Comparison of ENCODE assay signal across 8 cellular contexts in the genomic region with DNA sequence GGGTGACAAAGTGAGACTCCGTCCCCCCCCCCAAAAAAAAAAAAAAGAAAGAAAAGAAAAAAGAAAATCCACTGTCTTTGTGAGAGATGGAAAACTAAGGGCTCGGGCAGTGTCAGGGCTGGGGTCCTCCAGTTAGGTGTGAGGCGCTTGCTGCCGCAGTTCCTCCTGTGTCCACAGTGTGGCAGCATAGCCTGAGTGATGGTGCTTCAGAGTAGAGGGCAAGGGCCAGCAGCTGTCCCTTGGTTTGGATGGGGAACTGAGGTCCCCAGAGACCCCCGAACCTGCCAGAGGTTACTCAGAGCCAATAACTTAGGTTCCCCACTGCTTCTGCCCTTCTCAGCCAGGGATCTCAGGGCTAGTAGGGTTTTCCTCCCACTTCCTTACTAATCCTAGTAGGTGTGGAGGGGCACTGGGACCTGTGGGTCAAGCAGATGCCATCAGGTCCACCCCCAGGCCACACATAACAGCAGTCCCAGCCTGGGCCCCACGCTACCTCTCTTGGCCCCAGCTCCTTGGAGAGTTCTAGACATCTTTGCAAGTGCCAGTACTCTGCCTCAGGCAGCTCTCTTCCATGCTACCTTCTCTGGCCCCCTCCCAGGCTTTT. TPM values are rescaled to one million over a fixed set of nuclear protein-coding genes. Genes with fewer than 3 reads are reported as not detected.
A peak's percentile ranks its signal among the peaks of the same experiment; 100 is the strongest.
DNase-seq lines count a peak whose midpoint lies in the region; ATAC-seq and TF ChIP-seq lines count a peak whose summit lies in the region.

No MANE protein-coding gene starts in this region.

- H3K4me1 ChIP-seq in foreskin keratinocyte (no peaks in the 10 kb centered on the region), tibial artery (peaks cover 0 to 9% (median 4%) of the 10 kb centered on the region in 4 donors)

- H3K27ac ChIP-seq in foreskin keratinocyte (no peak overlapping the region), tibial artery (no peak overlapping the region)

- H3K36me3 ChIP-seq in tibial artery = peaks cover 0 to 2% (median 0%) of the 10 kb centered on the region in 3 donors

- no peak overlapping the region for H3K27ac Mint-ChIP-seq in activated T-helper 2 cell treated with anti-CD3 and anti-CD28 coated beads, Interferon-gamma antibody, Interleukin-2, Interleukin-4, amounts not matched to agents 10 μg/mL and 5 μg/mL and 100 μg/mL, durations not matched to agents 14 hours and 24 hours and 36 hours

- no peaks in the 10 kb centered on the region for H3K9me3 ChIP-seq in tibial artery

- peak; percentile 49 for DNase-seq in CMK (ENCODE audit: low read depth)
- peak; percentile 78 for DNase-seq in HK-2 (ENCODE audit: unreplicated experiment)
- DNase-seq in RPMI8226 = peak; percentile 83
- DNase-seq in activated T-helper 2 cell treated with anti-CD3 and anti-CD28 coated beads, Interferon-gamma antibody, Interleukin-2, Interleukin-4, amounts not matched to agents 10 μg/mL and 5 μg/mL and 100 μg/mL, durations not matched to agents 14 hours and 24 hours and 36 hours (ENCODE audit: low spot score) = peak; percentile 65
- DNase-seq in foreskin keratinocyte = peak in 1 of 2 donors; percentile 17
- peak; percentile 84 for DNase-seq in omental fat pad (ENCODE audit: low spot score)
- DNase-seq in tibial artery = peak; percentile 78 to 83

- no peaks in the 10 kb centered on the region for H3K36me3 Mint-ChIP-seq in activated T-helper 2 cell treated with anti-CD3 and anti-CD28 coated beads, Interferon-gamma antibody, Interleukin-2, Interleukin-4, amounts not matched to agents 10 μg/mL and 5 μg/mL and 100 μg/mL, durations not matched to agents 14 hours and 24 hours and 36 hours (ENCODE audit: low read depth)

- ATAC-seq in foreskin keratinocyte = peak; percentile 64
- peak; percentile 83 for ATAC-seq in omental fat pad (ENCODE audit: low FRiP score)
- no peak for ATAC-seq in GM18858 (IDR thresholded peaks at IDR 0.05; ENCODE audit: unreplicated experiment)

- no peak overlapping the region for H3K4me3 ChIP-seq in tibial artery

- intact Hi-C loops in activated T-helper 2 cell treated with anti-CD3 and anti-CD28 coated beads, Interferon-gamma antibody, Interleukin-2, Interleukin-4, amounts not matched to agents 10 μg/mL and 5 μg/mL and 100 μg/mL, durations not matched to agents 14 hours and 24 hours and 36 hours (cut with micrococcal nuclease) = loop anchor here (2.0 kb wide), 1 partner anchor 77 kb away; no protein-coding TSS in a partner anchor
- intact Hi-C loops in tibial artery (cut with DNase I; ENCODE audit: low total_unique reads) = loop anchor here (5.0 kb wide), 1 partner anchor 80 kb away; no protein-coding TSS in a partner anchor

- no peaks in the 10 kb centered on the region for H3K4me1 Mint-ChIP-seq in activated T-helper 2 cell treated with anti-CD3 and anti-CD28 coated beads, Interferon-gamma antibody, Interleukin-2, Interleukin-4, amounts not matched to agents 10 μg/mL and 5 μg/mL and 100 μg/mL, durations not matched to agents 14 hours and 24 hours and 36 hours (ENCODE audit: low read depth)

- H3K27me3 Mint-ChIP-seq in activated T-helper 2 cell treated with anti-CD3 and anti-CD28 coated beads, Interferon-gamma antibody, Interleukin-2, Interleukin-4, amounts not matched to agents 10 μg/mL and 5 μg/mL and 100 μg/mL, durations not matched to agents 14 hours and 24 hours and 36 hours (ENCODE audit: low read depth) = no peaks in the 10 kb centered on the region

- H3K9me3 Mint-ChIP-seq in activated T-helper 2 cell treated with anti-CD3 and anti-CD28 coated beads, Interferon-gamma antibody, Interleukin-2, Interleukin-4, amounts not matched to agents 10 μg/mL and 5 μg/mL and 100 μg/mL, durations not matched to agents 14 hours and 24 hours and 36 hours = no peaks in the 10 kb centered on the region

- no peak overlapping the region for H3K4me3 Mint-ChIP-seq in activated T-helper 2 cell treated with anti-CD3 and anti-CD28 coated beads, Interferon-gamma antibody, Interleukin-2, Interleukin-4, amounts not matched to agents 10 μg/mL and 5 μg/mL and 100 μg/mL, durations not matched to agents 14 hours and 24 hours and 36 hours (ENCODE audit: low read depth)

- peak; percentile 91 for TF ChIP-seq CTCF in foreskin keratinocyte (conservative IDR thresholded peaks at IDR 0.05)
- TF ChIP-seq CTCF in omental fat pad (IDR thresholded peaks at IDR 0.05) = no peak
- peak; percentile 80 to 92 for TF ChIP-seq CTCF in tibial artery (IDR thresholded peaks at IDR 0.05)

- no peaks in the 10 kb centered on the region for H3K27me3 ChIP-seq in foreskin keratinocyte
- no peaks in the 10 kb centered on the region for H3K27me3 ChIP-seq in tibial artery

RNA-seq across cellular contexts. Expression of gene LLGL1, which starts 7.9 kb away (rescaled TPM):
- 23.0 and 24.7 TPM in 2 replicates for total RNA-seq in activated T-helper 2 cell treated with anti-CD3 and anti-CD28 coated beads, Interferon-gamma antibody, Interleukin-2, Interleukin-4, amounts not matched to agents 10 μg/mL and 5 μg/mL and 100 μg/mL, durations not matched to agents 14 hours and 24 hours and 36 hours
- total RNA-seq in foreskin keratinocyte (32.8 and 33.6 TPM in 2 replicates), omental fat pad (10 to 100 TPM; 10.2 to 24.0 (median 13.2) TPM)
- polyA plus RNA-seq in foreskin keratinocyte = 16.7 and 17.8 TPM in 2 replicates

RNA-seq across cellular contexts. Expression of gene ALKBH5, which starts 33.9 kb away (rescaled TPM):
- 164 and 165 TPM in 2 replicates for total RNA-seq in activated T-helper 2 cell treated with anti-CD3 and anti-CD28 coated beads, Interferon-gamma antibody, Interleukin-2, Interleukin-4, amounts not matched to agents 10 μg/mL and 5 μg/mL and 100 μg/mL, durations not matched to agents 14 hours and 24 hours and 36 hours
- total RNA-seq in foreskin keratinocyte (79.7 and 87.7 TPM in 2 replicates), omental fat pad (10 to 100 TPM; 77.0 to 80.7 (median 80.3) TPM)
- 54.0 and 59.2 TPM in 2 replicates for polyA plus RNA-seq in foreskin keratinocyte

RNA-seq across cellular contexts. Expression of gene FLII, which starts 41.0 kb away (rescaled TPM):
- 334 and 340 TPM in 2 replicates for total RNA-seq in activated T-helper 2 cell treated with anti-CD3 and anti-CD28 coated beads, Interferon-gamma antibody, Interleukin-2, Interleukin-4, amounts not matched to agents 10 μg/mL and 5 μg/mL and 100 μg/mL, durations not matched to agents 14 hours and 24 hours and 36 hours
- total RNA-seq in foreskin keratinocyte (494 and 606 TPM in 2 replicates), omental fat pad (100 to 1,000 TPM; 198 to 328 (median 324) TPM)
- 551 and 619 TPM in 2 replicates for polyA plus RNA-seq in foreskin keratinocyte

RNA-seq across cellular contexts. Expression of gene MIEF2, which starts 42.9 kb away (rescaled TPM):
- total RNA-seq in activated T-helper 2 cell treated with anti-CD3 and anti-CD28 coated beads, Interferon-gamma antibody, Interleukin-2, Interleukin-4, amounts not matched to agents 10 μg/mL and 5 μg/mL and 100 μg/mL, durations not matched to agents 14 hours and 24 hours and 36 hours = 6.8 and 7.9 TPM in 2 replicates
- total RNA-seq in foreskin keratinocyte = 14.7 and 14.9 TPM in 2 replicates
- 11.0 and 12.8 TPM in 2 replicates for polyA plus RNA-seq in foreskin keratinocyte
- total RNA-seq in omental fat pad = 1 to 10 TPM; 2.9 to 9.5 (median 5.7) TPM

Comparison
In these comparisons a context has a peak if more than half of its experiments do, and no peak if none do; other contexts are left out.
1. CTCF ChIP-seq: peak in foreskin keratinocyte (single experiment) and tibial artery (2 of 2); none in omental fat pad (0 of 3).